ENCODE assay signal across 21 cellular contexts in genomic region chr2:56266761-56267411, GRCh38.
DNase-seq lines count a peak whose midpoint lies in the region; ATAC-seq, FAIRE-seq and TF ChIP-seq lines count a peak whose summit lies in the region.
"Had no signal": no experiment of that assay in that cellular context is flagged by ENCODE, and none has a peak within 500 bp of the region (broad histone marks: within the 10 kb centered on the region; RNA-seq: fewer than 3 reads in every experiment).

No MANE protein-coding gene starts in this region.

- no peaks in the 10 kb centered on the region for H3K79me2 ChIP-seq in astrocyte (ENCODE audit: insufficient read depth, low read length)

- H3K27me3 ChIP-seq in astrocyte (ENCODE audit: insufficient read depth, low read length): no peaks in the 10 kb centered on the region
- H3K27me3 ChIP-seq: Peyer's patch, SJSA1 had no signal

- no peaks in the 10 kb centered on the region for H3K4me1 ChIP-seq in astrocyte (ENCODE audit: insufficient read depth, low read length)
- H3K4me1 ChIP-seq: Peyer's patch, SJSA1 had no signal

- TF ChIP-seq CTCF in AG10803 (conservative IDR thresholded peaks at IDR 0.05; ENCODE audit: low read length) (no peak), HFFc6 (IDR thresholded peaks at IDR 0.05) (no peak), astrocyte (IDR thresholded peaks at IDR 0.05; ENCODE audit: insufficient read depth, low read depth, low read length) (no peak)

- H3K27ac Mint-ChIP-seq in HFFc6 (peak overlapping the region; percentile 30; the same call in 1 of the 2 replicates), astrocyte (ENCODE audit: unreplicated experiment) (no peak overlapping the region)
- H3K27ac Mint-ChIP-seq: CD14-positive monocyte had no signal

- H3K27me3 Mint-ChIP-seq in HFFc6 (ENCODE audit: insufficient read depth) (no peaks in the 10 kb centered on the region), astrocyte (ENCODE audit: low read depth, unreplicated experiment) (no peaks in the 10 kb centered on the region)

- no peak overlapping the region for H2AFZ ChIP-seq in astrocyte (ENCODE audit: low read depth, low read length)

- no peaks in the 10 kb centered on the region for H3K36me3 ChIP-seq in astrocyte (ENCODE audit: insufficient read depth, low read length)
- H3K36me3 ChIP-seq: Peyer's patch, SJSA1 had no signal

- H4K20me1 ChIP-seq in astrocyte (ENCODE audit: insufficient read depth, low read length): no peaks in the 10 kb centered on the region

- no peak for ATAC-seq in GM19467 (IDR thresholded peaks at IDR 0.05; ENCODE audit: unreplicated experiment)
- ATAC-seq: GM12878 had no signal

- peaks cover 8% of the 10 kb centered on the region; the same call in 1 of the 2 replicates for H3K36me3 Mint-ChIP-seq in HFFc6 (ENCODE audit: low read depth)
- no peaks in the 10 kb centered on the region for H3K36me3 Mint-ChIP-seq in astrocyte (ENCODE audit: low read depth, unreplicated experiment)
- H3K36me3 Mint-ChIP-seq: CD14-positive monocyte had no signal

- H3K4me2 ChIP-seq in astrocyte (ENCODE audit: low read length): no peak overlapping the region

- H3K9me3 Mint-ChIP-seq in HFFc6: no peaks in the 10 kb centered on the region
- H3K9me3 Mint-ChIP-seq in astrocyte (ENCODE audit: unreplicated experiment): no peaks in the 10 kb centered on the region

- DNase-seq in AG10803 (ENCODE audit: low read depth) (peak; percentile 55), HFFc6 (no peak), astrocyte (ENCODE audit: low read depth) (peak; percentile 23), myocyte (ENCODE audit: low read depth) (peak; percentile 24), SW480 (ENCODE audit: low spot score) (no peak), hippocampal formation (lab: John Stamatoyannopoulos, UW) (no peak)
- DNase-seq: DND-41; GDM1; KG1; MV-4-11; NCI-H1694 treated with DMSO at 0.1 percent for 48 hours; NCI-H226; NCI-H748 treated with DMSO at 0.1 percent for 48 hours; NK-92 treated with Interleukin-12 subunit alpha and Interleukin-12 subunit beta, amount 100 ng/mL, for 24 hours; Peyer's patch had no signal

- no peak overlapping the region for H3K4me3 ChIP-seq in AG10803 (ENCODE audit: low read length)
- no peak overlapping the region for H3K4me3 ChIP-seq in astrocyte (ENCODE audit: insufficient read depth, low read depth, low read length)
- H3K4me3 ChIP-seq: GM12878, Peyer's patch, SJSA1 had no signal

- FAIRE-seq in astrocyte (lab: Jason Lieb, UNC): no peak
- FAIRE-seq: A204.1, GM12878, H54 had no signal

- no peak overlapping the region for H3K9ac ChIP-seq in astrocyte (ENCODE audit: low read length)

- H3K4me3 Mint-ChIP-seq in HFFc6 (peak overlapping the region; percentile 11; the same call in 1 of the 2 replicates), astrocyte (ENCODE audit: unreplicated experiment) (no peak overlapping the region)
- H3K4me3 Mint-ChIP-seq: CD14-positive monocyte had no signal

- no peaks in the 10 kb centered on the region for H3K9me3 ChIP-seq in astrocyte (ENCODE audit: insufficient read depth, low read depth, low read length)
- H3K9me3 ChIP-seq: Peyer's patch, SJSA1 had no signal

- H3K27ac ChIP-seq in astrocyte (ENCODE audit: low read depth, low read length): no peak overlapping the region
- H3K27ac ChIP-seq: Peyer's patch, SJSA1 had no signal

- peaks cover 84% of the 10 kb centered on the region for H3K4me1 Mint-ChIP-seq in HFFc6 (ENCODE audit: low read depth)
- peaks cover 2% of the 10 kb centered on the region for H3K4me1 Mint-ChIP-seq in astrocyte (ENCODE audit: low read depth, unreplicated experiment)
- H3K4me1 Mint-ChIP-seq: CD14-positive monocyte had no signal

Comparison
In these comparisons a context has a peak if more than half of its experiments do, and no peak if none do; other contexts are left out.
1. DNase-seq: peak in AG10803 (single experiment), astrocyte (single experiment) and myocyte (single experiment); none in HFFc6 (single experiment), SW480 (single experiment) and hippocampal formation (0 of 2).